Comparison of ENCODE assay signal across 8 cellular contexts in the genomic region with DNA sequence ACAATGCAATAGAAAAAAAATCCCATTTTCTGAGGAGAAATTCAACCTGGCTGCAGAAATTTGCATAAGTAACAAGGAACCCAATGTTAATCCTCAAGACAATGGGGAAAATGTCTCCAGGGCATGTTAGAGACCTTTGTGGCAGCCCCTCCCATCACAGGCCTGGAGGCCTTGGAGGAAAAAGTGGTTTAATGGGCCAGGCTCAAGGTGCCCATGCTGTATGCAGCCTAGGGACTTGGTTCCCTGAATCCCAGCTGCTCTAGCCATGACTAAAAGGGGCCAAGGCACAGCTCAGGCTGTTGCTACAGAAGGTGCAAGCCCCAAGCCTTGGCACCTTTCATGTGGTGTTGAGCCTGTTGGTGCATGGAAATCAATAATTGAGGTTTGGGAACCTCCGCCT.
"Had no signal": no experiment of that assay in that cellular context is flagged by ENCODE, and none has a peak within 500 bp of the region (broad histone marks: within the 10 kb centered on the region; RNA-seq: fewer than 3 reads in every experiment).

No MANE protein-coding gene starts in this region.

- H3K4me3 ChIP-seq: GM12878 had no signal

- ATAC-seq: GM12878 had no signal

- FAIRE-seq: G401.6, GM12878, GM12891, GM12892, GM18507, GM19239 had no signal

- DNase-seq: GDM1, GF-D8 had no signal
